ENCODE assay signal across 1 cellular context in genomic region chr19:3073159-3073563, GRCh38.
TF ChIP-seq lines count a peak whose summit lies in the region.

No MANE protein-coding gene starts in this region.

TF ChIP-seq in K562, 482 proteins besides CTCF, POLR2A, EP300 and RAD21 (continued from another document and continues in another):
- TF ChIP-seq RERE (CRISPR knock-in tag; IDR thresholded peaks at IDR 0.05; ENCODE audit: borderline replicate concordance): no peak
- no peak for TF ChIP-seq CBX5 (IDR thresholded peaks at IDR 0.05; ENCODE audit: borderline replicate concordance, low read depth)
- TF ChIP-seq POLR2AphosphoS5 (IDR thresholded peaks at IDR 0.05; ENCODE audit: control insufficient read depth, insufficient read depth, low read depth, low read length): no peak
- TF ChIP-seq MXI1 (IDR thresholded peaks at IDR 0.05; ENCODE audit: low read depth, low read length): peak; percentile 91
- peak; percentile 59 for TF ChIP-seq MEIS2 (IDR thresholded peaks at IDR 0.05; ENCODE audit: partially characterized antibody)
- TF ChIP-seq MED1 (CRISPR knock-in tag; IDR thresholded peaks at IDR 0.05; ENCODE audit: borderline replicate concordance): no peak
- no peak for TF ChIP-seq NR3C1 (CRISPR knock-in tag; IDR thresholded peaks at IDR 0.05)
- TF ChIP-seq, protein P1, sequence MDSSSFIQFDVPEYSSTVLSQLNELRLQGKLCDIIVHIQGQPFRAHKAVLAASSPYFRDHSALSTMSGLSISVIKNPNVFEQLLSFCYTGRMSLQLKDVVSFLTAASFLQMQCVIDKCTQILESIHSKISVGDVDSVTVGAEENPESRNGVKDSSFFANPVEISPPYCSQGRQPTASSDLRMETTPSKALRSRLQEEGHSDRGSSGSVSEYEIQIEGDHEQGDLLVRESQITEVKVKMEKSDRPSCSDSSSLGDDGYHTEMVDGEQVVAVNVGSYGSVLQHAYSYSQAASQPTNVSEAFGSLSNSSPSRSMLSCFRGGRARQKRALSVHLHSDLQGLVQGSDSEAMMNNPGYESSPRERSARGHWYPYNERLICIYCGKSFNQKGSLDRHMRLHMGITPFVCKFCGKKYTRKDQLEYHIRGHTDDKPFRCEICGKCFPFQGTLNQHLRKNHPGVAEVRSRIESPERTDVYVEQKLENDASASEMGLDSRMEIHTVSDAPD (CRISPR knock-in tag; IDR thresholded peaks at IDR 0.05): no peak
- TF ChIP-seq TAF15 (IDR thresholded peaks at IDR 0.05; ENCODE audit: low read depth, low read length): no peak
- TF ChIP-seq XRCC3 (IDR thresholded peaks at IDR 0.05): no peak
- TF ChIP-seq, protein P2, sequence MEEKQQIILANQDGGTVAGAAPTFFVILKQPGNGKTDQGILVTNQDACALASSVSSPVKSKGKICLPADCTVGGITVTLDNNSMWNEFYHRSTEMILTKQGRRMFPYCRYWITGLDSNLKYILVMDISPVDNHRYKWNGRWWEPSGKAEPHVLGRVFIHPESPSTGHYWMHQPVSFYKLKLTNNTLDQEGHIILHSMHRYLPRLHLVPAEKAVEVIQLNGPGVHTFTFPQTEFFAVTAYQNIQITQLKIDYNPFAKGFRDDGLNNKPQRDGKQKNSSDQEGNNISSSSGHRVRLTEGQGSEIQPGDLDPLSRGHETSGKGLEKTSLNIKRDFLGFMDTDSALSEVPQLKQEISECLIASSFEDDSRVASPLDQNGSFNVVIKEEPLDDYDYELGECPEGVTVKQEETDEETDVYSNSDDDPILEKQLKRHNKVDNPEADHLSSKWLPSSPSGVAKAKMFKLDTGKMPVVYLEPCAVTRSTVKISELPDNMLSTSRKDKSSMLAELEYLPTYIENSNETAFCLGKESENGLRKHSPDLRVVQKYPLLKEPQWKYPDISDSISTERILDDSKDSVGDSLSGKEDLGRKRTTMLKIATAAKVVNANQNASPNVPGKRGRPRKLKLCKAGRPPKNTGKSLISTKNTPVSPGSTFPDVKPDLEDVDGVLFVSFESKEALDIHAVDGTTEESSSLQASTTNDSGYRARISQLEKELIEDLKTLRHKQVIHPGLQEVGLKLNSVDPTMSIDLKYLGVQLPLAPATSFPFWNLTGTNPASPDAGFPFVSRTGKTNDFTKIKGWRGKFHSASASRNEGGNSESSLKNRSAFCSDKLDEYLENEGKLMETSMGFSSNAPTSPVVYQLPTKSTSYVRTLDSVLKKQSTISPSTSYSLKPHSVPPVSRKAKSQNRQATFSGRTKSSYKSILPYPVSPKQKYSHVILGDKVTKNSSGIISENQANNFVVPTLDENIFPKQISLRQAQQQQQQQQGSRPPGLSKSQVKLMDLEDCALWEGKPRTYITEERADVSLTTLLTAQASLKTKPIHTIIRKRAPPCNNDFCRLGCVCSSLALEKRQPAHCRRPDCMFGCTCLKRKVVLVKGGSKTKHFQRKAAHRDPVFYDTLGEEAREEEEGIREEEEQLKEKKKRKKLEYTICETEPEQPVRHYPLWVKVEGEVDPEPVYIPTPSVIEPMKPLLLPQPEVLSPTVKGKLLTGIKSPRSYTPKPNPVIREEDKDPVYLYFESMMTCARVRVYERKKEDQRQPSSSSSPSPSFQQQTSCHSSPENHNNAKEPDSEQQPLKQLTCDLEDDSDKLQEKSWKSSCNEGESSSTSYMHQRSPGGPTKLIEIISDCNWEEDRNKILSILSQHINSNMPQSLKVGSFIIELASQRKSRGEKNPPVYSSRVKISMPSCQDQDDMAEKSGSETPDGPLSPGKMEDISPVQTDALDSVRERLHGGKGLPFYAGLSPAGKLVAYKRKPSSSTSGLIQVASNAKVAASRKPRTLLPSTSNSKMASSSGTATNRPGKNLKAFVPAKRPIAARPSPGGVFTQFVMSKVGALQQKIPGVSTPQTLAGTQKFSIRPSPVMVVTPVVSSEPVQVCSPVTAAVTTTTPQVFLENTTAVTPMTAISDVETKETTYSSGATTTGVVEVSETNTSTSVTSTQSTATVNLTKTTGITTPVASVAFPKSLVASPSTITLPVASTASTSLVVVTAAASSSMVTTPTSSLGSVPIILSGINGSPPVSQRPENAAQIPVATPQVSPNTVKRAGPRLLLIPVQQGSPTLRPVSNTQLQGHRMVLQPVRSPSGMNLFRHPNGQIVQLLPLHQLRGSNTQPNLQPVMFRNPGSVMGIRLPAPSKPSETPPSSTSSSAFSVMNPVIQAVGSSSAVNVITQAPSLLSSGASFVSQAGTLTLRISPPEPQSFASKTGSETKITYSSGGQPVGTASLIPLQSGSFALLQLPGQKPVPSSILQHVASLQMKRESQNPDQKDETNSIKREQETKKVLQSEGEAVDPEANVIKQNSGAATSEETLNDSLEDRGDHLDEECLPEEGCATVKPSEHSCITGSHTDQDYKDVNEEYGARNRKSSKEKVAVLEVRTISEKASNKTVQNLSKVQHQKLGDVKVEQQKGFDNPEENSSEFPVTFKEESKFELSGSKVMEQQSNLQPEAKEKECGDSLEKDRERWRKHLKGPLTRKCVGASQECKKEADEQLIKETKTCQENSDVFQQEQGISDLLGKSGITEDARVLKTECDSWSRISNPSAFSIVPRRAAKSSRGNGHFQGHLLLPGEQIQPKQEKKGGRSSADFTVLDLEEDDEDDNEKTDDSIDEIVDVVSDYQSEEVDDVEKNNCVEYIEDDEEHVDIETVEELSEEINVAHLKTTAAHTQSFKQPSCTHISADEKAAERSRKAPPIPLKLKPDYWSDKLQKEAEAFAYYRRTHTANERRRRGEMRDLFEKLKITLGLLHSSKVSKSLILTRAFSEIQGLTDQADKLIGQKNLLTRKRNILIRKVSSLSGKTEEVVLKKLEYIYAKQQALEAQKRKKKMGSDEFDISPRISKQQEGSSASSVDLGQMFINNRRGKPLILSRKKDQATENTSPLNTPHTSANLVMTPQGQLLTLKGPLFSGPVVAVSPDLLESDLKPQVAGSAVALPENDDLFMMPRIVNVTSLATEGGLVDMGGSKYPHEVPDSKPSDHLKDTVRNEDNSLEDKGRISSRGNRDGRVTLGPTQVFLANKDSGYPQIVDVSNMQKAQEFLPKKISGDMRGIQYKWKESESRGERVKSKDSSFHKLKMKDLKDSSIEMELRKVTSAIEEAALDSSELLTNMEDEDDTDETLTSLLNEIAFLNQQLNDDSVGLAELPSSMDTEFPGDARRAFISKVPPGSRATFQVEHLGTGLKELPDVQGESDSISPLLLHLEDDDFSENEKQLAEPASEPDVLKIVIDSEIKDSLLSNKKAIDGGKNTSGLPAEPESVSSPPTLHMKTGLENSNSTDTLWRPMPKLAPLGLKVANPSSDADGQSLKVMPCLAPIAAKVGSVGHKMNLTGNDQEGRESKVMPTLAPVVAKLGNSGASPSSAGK (IDR thresholded peaks at IDR 0.05): 0 out of 2 replicates have a peak, but pooled peaks have one; percentile 16
- TF ChIP-seq, protein P3, sequence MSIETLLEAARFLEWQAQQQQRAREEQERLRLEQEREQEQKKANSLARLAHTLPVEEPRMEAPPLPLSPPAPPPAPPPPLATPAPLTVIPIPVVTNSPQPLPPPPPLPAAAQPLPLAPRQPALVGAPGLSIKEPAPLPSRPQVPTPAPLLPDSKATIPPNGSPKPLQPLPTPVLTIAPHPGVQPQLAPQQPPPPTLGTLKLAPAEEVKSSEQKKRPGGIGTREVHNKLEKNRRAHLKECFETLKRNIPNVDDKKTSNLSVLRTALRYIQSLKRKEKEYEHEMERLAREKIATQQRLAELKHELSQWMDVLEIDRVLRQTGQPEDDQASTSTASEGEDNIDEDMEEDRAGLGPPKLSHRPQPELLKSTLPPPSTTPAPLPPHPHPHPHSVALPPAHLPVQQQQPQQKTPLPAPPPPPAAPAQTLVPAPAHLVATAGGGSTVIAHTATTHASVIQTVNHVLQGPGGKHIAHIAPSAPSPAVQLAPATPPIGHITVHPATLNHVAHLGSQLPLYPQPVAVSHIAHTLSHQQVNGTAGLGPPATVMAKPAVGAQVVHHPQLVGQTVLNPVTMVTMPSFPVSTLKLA (conservative IDR thresholded peaks at IDR 0.05): peak in 1 of 2 experiments; percentile 29; a peak in 2 of 4 replicates
- TF ChIP-seq, protein P4, sequence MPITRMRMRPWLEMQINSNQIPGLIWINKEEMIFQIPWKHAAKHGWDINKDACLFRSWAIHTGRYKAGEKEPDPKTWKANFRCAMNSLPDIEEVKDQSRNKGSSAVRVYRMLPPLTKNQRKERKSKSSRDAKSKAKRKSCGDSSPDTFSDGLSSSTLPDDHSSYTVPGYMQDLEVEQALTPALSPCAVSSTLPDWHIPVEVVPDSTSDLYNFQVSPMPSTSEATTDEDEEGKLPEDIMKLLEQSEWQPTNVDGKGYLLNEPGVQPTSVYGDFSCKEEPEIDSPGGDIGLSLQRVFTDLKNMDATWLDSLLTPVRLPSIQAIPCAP (CRISPR knock-in tag; IDR thresholded peaks at IDR 0.05; ENCODE audit: borderline replicate concordance): no peak
- TF ChIP-seq, protein P5, sequence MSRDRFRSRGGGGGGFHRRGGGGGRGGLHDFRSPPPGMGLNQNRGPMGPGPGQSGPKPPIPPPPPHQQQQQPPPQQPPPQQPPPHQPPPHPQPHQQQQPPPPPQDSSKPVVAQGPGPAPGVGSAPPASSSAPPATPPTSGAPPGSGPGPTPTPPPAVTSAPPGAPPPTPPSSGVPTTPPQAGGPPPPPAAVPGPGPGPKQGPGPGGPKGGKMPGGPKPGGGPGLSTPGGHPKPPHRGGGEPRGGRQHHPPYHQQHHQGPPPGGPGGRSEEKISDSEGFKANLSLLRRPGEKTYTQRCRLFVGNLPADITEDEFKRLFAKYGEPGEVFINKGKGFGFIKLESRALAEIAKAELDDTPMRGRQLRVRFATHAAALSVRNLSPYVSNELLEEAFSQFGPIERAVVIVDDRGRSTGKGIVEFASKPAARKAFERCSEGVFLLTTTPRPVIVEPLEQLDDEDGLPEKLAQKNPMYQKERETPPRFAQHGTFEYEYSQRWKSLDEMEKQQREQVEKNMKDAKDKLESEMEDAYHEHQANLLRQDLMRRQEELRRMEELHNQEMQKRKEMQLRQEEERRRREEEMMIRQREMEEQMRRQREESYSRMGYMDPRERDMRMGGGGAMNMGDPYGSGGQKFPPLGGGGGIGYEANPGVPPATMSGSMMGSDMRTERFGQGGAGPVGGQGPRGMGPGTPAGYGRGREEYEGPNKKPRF (IDR thresholded peaks at IDR 0.05; ENCODE audit: low read depth, low read length): no peak
- TF ChIP-seq POLR2AphosphoS2 (IDR thresholded peaks at IDR 0.05; ENCODE audit: low read length): no peak
- no peak for TF ChIP-seq POLR2B (IDR thresholded peaks at IDR 0.05; ENCODE audit: low read depth, partially characterized antibody)
- no peak for TF ChIP-seq ZNF347 (CRISPR knock-in tag; IDR thresholded peaks at IDR 0.05; ENCODE audit: low read depth)
- TF ChIP-seq ZNF263 (CRISPR knock-in tag; IDR thresholded peaks at IDR 0.05; ENCODE audit: borderline replicate concordance): no peak
- TF ChIP-seq PURB (CRISPR knock-in tag; IDR thresholded peaks at IDR 0.05; ENCODE audit: low read depth): no peak
- TF ChIP-seq NR2C1 (IDR thresholded peaks at IDR 0.05): peak; percentile 52; the same call in 1 of the 2 replicates
- TF ChIP-seq NR2C1 (tag; IDR thresholded peaks at IDR 0.05): no peak
- peak; percentile 39; the same call in 1 of the 2 replicates for TF ChIP-seq ATF7 (IDR thresholded peaks at IDR 0.05)
- no peak for TF ChIP-seq SNRNP70 (optimal IDR thresholded peaks at IDR 0.05; ENCODE audit: low read depth, low read length)
- TF ChIP-seq, protein P6, sequence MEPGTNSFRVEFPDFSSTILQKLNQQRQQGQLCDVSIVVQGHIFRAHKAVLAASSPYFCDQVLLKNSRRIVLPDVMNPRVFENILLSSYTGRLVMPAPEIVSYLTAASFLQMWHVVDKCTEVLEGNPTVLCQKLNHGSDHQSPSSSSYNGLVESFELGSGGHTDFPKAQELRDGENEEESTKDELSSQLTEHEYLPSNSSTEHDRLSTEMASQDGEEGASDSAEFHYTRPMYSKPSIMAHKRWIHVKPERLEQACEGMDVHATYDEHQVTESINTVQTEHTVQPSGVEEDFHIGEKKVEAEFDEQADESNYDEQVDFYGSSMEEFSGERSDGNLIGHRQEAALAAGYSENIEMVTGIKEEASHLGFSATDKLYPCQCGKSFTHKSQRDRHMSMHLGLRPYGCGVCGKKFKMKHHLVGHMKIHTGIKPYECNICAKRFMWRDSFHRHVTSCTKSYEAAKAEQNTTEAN (CRISPR knock-in tag; IDR thresholded peaks at IDR 0.05): no peak
- TF ChIP-seq CBX3 (IDR thresholded peaks at IDR 0.05; ENCODE audit: borderline replicate concordance in 1 of 2, low read length in 2 of 2): 0 out of 3 replicates have a peak, but pooled peaks of 1 of the 2 experiments have one; percentile 22
